In genomic region chr12:69057742-69058141, GRCh38 we compare ENCODE assay signal across 20 cellular contexts.
"Had no signal": no experiment of that assay in that cellular context is flagged by ENCODE, and none has a peak within 500 bp of the region (broad histone marks: within the 10 kb centered on the region; RNA-seq: fewer than 3 reads in every experiment).

No MANE protein-coding gene starts in this region.

- H3K36me3 ChIP-seq: SJSA1 had no signal

- H3K27me3 ChIP-seq: SJSA1 had no signal

- DNase-seq: Karpas-422, KG1, MM.1S, NCI-H1092 treated with DMSO at 0.1 percent for 48 hours, NCI-H1436, NCI-H187, NCI-H2029, NCI-H2081 treated with DMSO at 0.1 percent for 48 hours, NCI-H2171, NCI-H226, NCI-H446, NCI-H510A, NCI-H524 treated with DMSO at 0.1 percent for 48 hours, NCI-H69, NCI-H774, Right ventricle myocardium superior, RPMI8226, SIG-M5 had no signal

- H3K27ac ChIP-seq: SK-N-MC had no signal

- H3K4me3 ChIP-seq: SJSA1, SK-N-MC had no signal

- H3K9me3 ChIP-seq: SJSA1 had no signal
